In genomic region chr17:48564200-48565023, GRCh38 we compare ENCODE assay signal across 12 cellular contexts. TPM values are rescaled to one million over a fixed set of nuclear protein-coding genes. Genes with fewer than 3 reads are reported as not detected.
DNase-seq lines count a peak whose midpoint lies in the region; ATAC-seq lines count a peak whose summit lies in the region.
"Had no signal": no experiment of that assay in that cellular context is flagged by ENCODE, and none has a peak within 500 bp of the region (broad histone marks: within the 10 kb centered on the region; RNA-seq: fewer than 3 reads in every experiment).

No MANE protein-coding gene starts in this region.

- peaks cover 13% of the 10 kb centered on the region; the same call in 1 of the 2 replicates for H3K4me1 ChIP-seq in HUES48 (ENCODE audit: control insufficient read depth, insufficient read depth, low read length)
- peaks cover 27% of the 10 kb centered on the region for H3K4me1 ChIP-seq in skeletal muscle satellite cell (ENCODE audit: control insufficient read depth, insufficient read depth, low read length)

- peak; percentile 57 for DNase-seq in amniotic epithelial cell (ENCODE audit: low read depth)
- peak; percentile 53 for DNase-seq in iPS-NIHi7 (ENCODE audit: extremely low spot score)
- no peak for DNase-seq in caudate nucleus (lab: John Stamatoyannopoulos, UW)
- no peak for DNase-seq in SW 1271 (lab: John Stamatoyannopoulos, UW)
- no peak for DNase-seq in NCI-H345 (lab: John Stamatoyannopoulos, UW)
- DNase-seq: GDM1, NCI-H1048 had no signal

- H3K4me2 ChIP-seq in skeletal muscle satellite cell (ENCODE audit: low read length): peak overlapping the region; percentile 94

- no peak for ATAC-seq in GM21825 (IDR thresholded peaks at IDR 0.05; ENCODE audit: unreplicated experiment)
- ATAC-seq: SK-N-SH treated with all-trans-retinoic acid at 6 μM for 48 hours had no signal

- peaks cover 3% of the 10 kb centered on the region; the same call in 1 of the 2 replicates for H3K9me3 ChIP-seq in HUES48 (ENCODE audit: control insufficient read depth, insufficient read depth, low read length)
- no peaks in the 10 kb centered on the region for H3K9me3 ChIP-seq in skeletal muscle satellite cell (replicated peaks; ENCODE audit: low read length)

- no peaks in the 10 kb centered on the region for H3K36me3 ChIP-seq in HUES48 (ENCODE audit: control insufficient read depth, insufficient read depth, low read length)
- H3K36me3 ChIP-seq in skeletal muscle satellite cell (ENCODE audit: insufficient read depth, low read length): peaks cover 12% of the 10 kb centered on the region

- H3K4me3 ChIP-seq in HUES48 (ENCODE audit: low read depth, low read length): 0 out of 2 replicates have a peak overlapping the region, but pooled peaks have one; percentile 28
- H3K4me3 ChIP-seq in skeletal muscle satellite cell (ENCODE audit: low read length): peak overlapping the region; percentile 72

- peaks cover 100% of the 10 kb centered on the region for H3K27me3 ChIP-seq in HUES48 (ENCODE audit: control insufficient read depth, insufficient read depth, low read length)
- H3K27me3 ChIP-seq in skeletal muscle satellite cell (ENCODE audit: control insufficient read depth, insufficient read depth, low read length): no peaks in the 10 kb centered on the region

- H3K27ac ChIP-seq in HUES48 (ENCODE audit: low read depth, low read length) (no peak overlapping the region), caudate nucleus (ENCODE audit: low read depth, low read length) (no peak overlapping the region)

- H3K9ac ChIP-seq in HUES48 (ENCODE audit: low read depth, low read length) (no peak overlapping the region), skeletal muscle satellite cell (ENCODE audit: low read depth, low read length) (peak overlapping the region; percentile 84)

RNA-seq across cellular contexts. Expression of gene HOXB4, which starts 13.7 kb away (rescaled TPM):
- total RNA-seq in skeletal muscle satellite cell (2012; rRNA removed): 1.3 and 1.7 TPM in 2 replicates

RNA-seq across cellular contexts. Expression of gene HOXB2, which starts 19.5 kb away (rescaled TPM):
- 4.6 and 5.9 TPM in 2 replicates for total RNA-seq in skeletal muscle satellite cell (2012; rRNA removed)

RNA-seq across cellular contexts. Expression of gene HOXB3, which starts 25.6 kb away (rescaled TPM):
- 1.1 and 6.3 TPM in 2 replicates for total RNA-seq in skeletal muscle satellite cell (2012; rRNA removed)

RNA-seq across cellular contexts. Expression of gene HOXB5, which starts 29.2 kb away (rescaled TPM):
- under 0.01 TPM in 2 replicates for total RNA-seq in skeletal muscle satellite cell (2012; rRNA removed)

RNA-seq across cellular contexts. Expression of gene HOXB1, which starts 33.6 kb away (rescaled TPM):
- not detected in 2 replicates for total RNA-seq in skeletal muscle satellite cell (2012; rRNA removed)
- total RNA-seq: glomerular endothelial cell had no signal

Comparison
In these comparisons a context has a peak if more than half of its experiments do, and no peak if none do; other contexts are left out.
1. DNase-seq: peak in amniotic epithelial cell (single experiment) and iPS-NIHi7 (single experiment); none in caudate nucleus (0 of 61), SW 1271 (0 of 2) and NCI-H345 (single experiment).